4 cellular contexts compared by ENCODE assay signal in genomic region chr19:54907899-54908298, GRCh38. TPM values are rescaled to one million over a fixed set of nuclear protein-coding genes. Genes with fewer than 3 reads are reported as not detected.
"Had no signal": no experiment of that assay in that cellular context is flagged by ENCODE, and none has a peak within 500 bp of the region (broad histone marks: within the 10 kb centered on the region; RNA-seq: fewer than 3 reads in every experiment).

No MANE protein-coding gene starts in this region.

RNA-seq across cellular contexts. Expression of gene NCR1, which starts 2.0 kb away (rescaled TPM):
- total RNA-seq: HepG2, HT-29, IMR-90 had no signal
- polyA plus RNA-seq: HepG2, IMR-90 had no signal

RNA-seq across cellular contexts. Expression of gene FCAR, which starts 33.9 kb away (rescaled TPM):
- total RNA-seq: HepG2, HT-29, HT1080, IMR-90 had no signal
- polyA plus RNA-seq: HepG2, IMR-90 had no signal

RNA-seq across cellular contexts. Expression of gene NLRP7, which starts 39.4 kb away (rescaled TPM):
- total RNA-seq: HepG2, HT-29, HT1080, IMR-90 had no signal
- polyA plus RNA-seq: HepG2, IMR-90 had no signal

RNA-seq across cellular contexts. Expression of gene KIR3DL2, which starts 57.7 kb away (rescaled TPM):
- total RNA-seq: HepG2, HT-29, HT1080, IMR-90 had no signal
- polyA plus RNA-seq: HepG2, IMR-90 had no signal

RNA-seq across cellular contexts. Expression of gene NLRP2, which starts 58.3 kb away (rescaled TPM):
- total RNA-seq: HepG2, HT-29, HT1080, IMR-90 had no signal
- polyA plus RNA-seq: HepG2, IMR-90 had no signal
